Comparison of ENCODE assay signal across 20 cellular contexts in the genomic region with DNA sequence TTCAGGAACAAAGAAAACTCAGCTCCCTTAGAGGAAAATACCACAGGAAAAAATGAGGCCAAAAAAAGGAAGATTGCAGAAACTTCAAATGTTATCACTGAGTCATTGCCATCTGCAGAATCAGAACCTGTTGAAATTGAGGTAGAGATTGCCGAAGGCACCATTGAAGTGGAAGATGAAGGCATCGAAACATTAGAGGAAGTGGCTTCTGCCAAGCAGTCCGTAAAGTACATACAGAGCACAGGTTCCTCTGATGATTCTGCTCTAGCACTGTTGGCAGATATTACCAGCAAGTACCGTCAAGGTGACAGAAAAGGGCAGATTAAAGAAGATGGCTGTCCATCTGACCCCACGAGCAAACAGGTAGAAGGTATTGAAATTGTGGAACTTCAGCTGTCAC. TPM values are rescaled to one million over a fixed set of nuclear protein-coding genes. Genes with fewer than 3 reads are reported as not detected.
DNase-seq lines count a peak whose midpoint lies in the region; ATAC-seq lines count a peak whose summit lies in the region.
"Had no signal": no experiment of that assay in that cellular context is flagged by ENCODE, and none has a peak within 500 bp of the region (broad histone marks: within the 10 kb centered on the region; RNA-seq: fewer than 3 reads in every experiment).

No MANE protein-coding gene starts in this region.

- DNase-seq in CD4-positive, CD25-positive, alpha-beta regulatory T cell, result peak in 2 of 3 donors; percentile 18 to 57
- peak; percentile 57 for DNase-seq in GF-D8 (lab: John Stamatoyannopoulos, UW)
- DNase-seq in SKM-1 (lab: John Stamatoyannopoulos, UW; ENCODE audit: unreplicated experiment), result peak; percentile 61
- DNase-seq in central memory CD8-positive, alpha-beta T cell (ENCODE audit: low spot score in 2 of 2), result no peak
- DNase-seq in NCI-H1105 treated with DMSO at 0.1 percent for 48 hours (lab: John Stamatoyannopoulos, UW), result no peak
- no peak for DNase-seq in left colon
- DNase-seq: GOT3, NCI-H187 treated with DMSO at 0.1 percent for 48 hours, NCI-H524, T-helper 9 cell had no signal

- peak in 1 of 2 donors; percentile 80 for ATAC-seq in CD4-positive, CD25-positive, alpha-beta regulatory T cell (ENCODE audit: low read depth in 2 of 2)
- no peak for ATAC-seq in central memory CD8-positive, alpha-beta T cell (replicated peaks; ENCODE audit: extremely low read depth, poor library complexity, severe bottlenecking)
- ATAC-seq in GM19324 (IDR thresholded peaks at IDR 0.05; ENCODE audit: low FRiP score, unreplicated experiment) (no peak), left colon (no peak), GM21786 (IDR thresholded peaks at IDR 0.05; ENCODE audit: unreplicated experiment) (no peak)
- ATAC-seq: sciatic nerve; stimulated activated effector memory CD8-positive, alpha-beta T cell treated with anti-CD3 and anti-CD28 coated beads, Interleukin-12 subunit alpha, Interleukin-12 subunit beta, amount 100 ng/mL, for 72 hours had no signal

- H3K9me3 ChIP-seq in CD4-positive, CD25-positive, alpha-beta regulatory T cell (ENCODE audit: control insufficient read depth in 2 of 2, low read length in 2 of 2), result no peaks in the 10 kb centered on the region
- H3K9me3 ChIP-seq: esophagus muscularis mucosa had no signal

- H3K27me3 ChIP-seq in CD4-positive, CD25-positive, alpha-beta regulatory T cell (ENCODE audit: control insufficient read depth, insufficient read depth, low read length), result no peaks in the 10 kb centered on the region
- H3K27me3 ChIP-seq: esophagus muscularis mucosa, hepatocyte, neural progenitor cell had no signal

- H3K4me1 Mint-ChIP-seq in CD4-positive, CD25-positive, alpha-beta regulatory T cell, result peaks cover 18 to 43% (median 37%) of the 10 kb centered on the region in 4 donors
- peaks cover 31% of the 10 kb centered on the region for H3K4me1 Mint-ChIP-seq in central memory CD8-positive, alpha-beta T cell
- H3K4me1 Mint-ChIP-seq: neural progenitor cell had no signal

- H3K9me3 Mint-ChIP-seq in CD4-positive, CD25-positive, alpha-beta regulatory T cell, result no peaks in the 10 kb centered on the region
- no peaks in the 10 kb centered on the region for H3K9me3 Mint-ChIP-seq in central memory CD8-positive, alpha-beta T cell
- H3K9me3 Mint-ChIP-seq: dendritic cell treated with granulocyte-macrophage colony-stimulating factor and Interleukin-4, amounts not matched to agents 40 ng/mL and 50 ng/mL, for 4 days; IgD-negative memory B cell; neural progenitor cell; stimulated activated effector memory CD8-positive, alpha-beta T cell treated with anti-CD3 and anti-CD28 coated beads, Interleukin-12 subunit alpha, Interleukin-12 subunit beta, amount 100 ng/mL, for 72 hours had no signal

- H3K4me3 Mint-ChIP-seq in CD4-positive, CD25-positive, alpha-beta regulatory T cell, result no peak overlapping the region
- no peak overlapping the region for H3K4me3 Mint-ChIP-seq in central memory CD8-positive, alpha-beta T cell
- H3K4me3 Mint-ChIP-seq: dendritic cell treated with granulocyte-macrophage colony-stimulating factor and Interleukin-4, amounts not matched to agents 40 ng/mL and 50 ng/mL, for 4 days; IgD-negative memory B cell; neural progenitor cell; stimulated activated effector memory CD8-positive, alpha-beta T cell treated with anti-CD3 and anti-CD28 coated beads, Interleukin-12 subunit alpha, Interleukin-12 subunit beta, amount 100 ng/mL, for 72 hours had no signal

- H3K4me3 ChIP-seq in CD4-positive, CD25-positive, alpha-beta regulatory T cell (ENCODE audit: low read depth, low read length), result no peak overlapping the region
- H3K4me3 ChIP-seq: esophagus muscularis mucosa, hepatocyte, neural progenitor cell had no signal

- H3K27ac Mint-ChIP-seq in CD4-positive, CD25-positive, alpha-beta regulatory T cell, result peak overlapping the region in 2 of 3 donors; percentile 51 to 74
- peak overlapping the region; percentile 13 for H3K27ac Mint-ChIP-seq in central memory CD8-positive, alpha-beta T cell (ENCODE audit: low read depth)
- H3K27ac Mint-ChIP-seq: dendritic cell treated with granulocyte-macrophage colony-stimulating factor and Interleukin-4, amounts not matched to agents 40 ng/mL and 50 ng/mL, for 4 days; neural progenitor cell; stimulated activated effector memory CD8-positive, alpha-beta T cell treated with anti-CD3 and anti-CD28 coated beads, Interleukin-12 subunit alpha, Interleukin-12 subunit beta, amount 100 ng/mL, for 72 hours had no signal

- no peak overlapping the region for H3K27ac ChIP-seq in CD4-positive, CD25-positive, alpha-beta regulatory T cell (ENCODE audit: insufficient read depth, low read length, poor library complexity, severe bottlenecking)
- H3K27ac ChIP-seq: esophagus muscularis mucosa, hepatocyte, neural progenitor cell had no signal

- intact Hi-C loops in left colon (cut with DNase I, micrococcal nuclease), result no loop called here

- H3K27me3 Mint-ChIP-seq in CD4-positive, CD25-positive, alpha-beta regulatory T cell, result no peaks in the 10 kb centered on the region
- H3K27me3 Mint-ChIP-seq in central memory CD8-positive, alpha-beta T cell, result no peaks in the 10 kb centered on the region
- H3K27me3 Mint-ChIP-seq: dendritic cell treated with granulocyte-macrophage colony-stimulating factor and Interleukin-4, amounts not matched to agents 40 ng/mL and 50 ng/mL, for 4 days; IgD-negative memory B cell had no signal

- H3K36me3 Mint-ChIP-seq in CD4-positive, CD25-positive, alpha-beta regulatory T cell, result peaks cover 51% of the 10 kb centered on the region
- peaks cover 31% of the 10 kb centered on the region for H3K36me3 Mint-ChIP-seq in central memory CD8-positive, alpha-beta T cell (ENCODE audit: insufficient read depth)

- H3K4me1 ChIP-seq in CD4-positive, CD25-positive, alpha-beta regulatory T cell (ENCODE audit: control insufficient read depth, insufficient read depth, low read length, poor library complexity, severe bottlenecking), result no peaks in the 10 kb centered on the region
- H3K4me1 ChIP-seq: neural progenitor cell had no signal

- H3K36me3 ChIP-seq in CD4-positive, CD25-positive, alpha-beta regulatory T cell (ENCODE audit: control insufficient read depth, insufficient read depth, low read length), result peaks cover 37% of the 10 kb centered on the region

RNA-seq across cellular contexts. Expression of a gene that starts 30.8 kb away (rescaled TPM):
- total RNA-seq in CD4-positive, CD25-positive, alpha-beta regulatory T cell, result 0.67 TPM
- under 1 TPM in 2 of 4 donors, not detected in 2; 0.16 to 0.26 TPM for polyA plus RNA-seq in CD4-positive, CD25-positive, alpha-beta regulatory T cell
- under 1 TPM; 0.20 to 0.34 TPM for total RNA-seq in left colon
- total RNA-seq: hepatocyte, liver had no signal
- polyA plus RNA-seq: hepatocyte, IgD-negative memory B cell had no signal

RNA-seq across cellular contexts. Expression of a gene that starts 40.5 kb away (rescaled TPM):
- total RNA-seq in CD4-positive, CD25-positive, alpha-beta regulatory T cell, result 77.9 TPM
- polyA plus RNA-seq in CD4-positive, CD25-positive, alpha-beta regulatory T cell, result 10 to 100 TPM; 41.4 to 62.6 (median 53.8) TPM
- 10 to 100 TPM; 21.4 to 26.7 TPM for total RNA-seq in left colon

Comparison
In these comparisons a context has a peak if more than half of its experiments do, and no peak if none do; other contexts are left out.
1. DNase-seq: peak in CD4-positive, CD25-positive, alpha-beta regulatory T cell (2 of 3), GF-D8 (single experiment) and SKM-1 (single experiment); none in central memory CD8-positive, alpha-beta T cell (0 of 2), NCI-H1105 treated with DMSO at 0.1 percent for 48 hours (single experiment) and left colon (0 of 2).